In genomic region chr7:155715406-155715805, GRCh38 we compare ENCODE assay signal across 22 cellular contexts.
DNase-seq lines count a peak whose midpoint lies in the region; ATAC-seq, FAIRE-seq and TF ChIP-seq lines count a peak whose summit lies in the region.
"Had no signal": no experiment of that assay in that cellular context is flagged by ENCODE, and none has a peak within 500 bp of the region (broad histone marks: within the 10 kb centered on the region; RNA-seq: fewer than 3 reads in every experiment).

No MANE protein-coding gene starts in this region.

- ATAC-seq in pancreas (peak in 3 of 4 donors; percentile 10 to 63 (median 20)), HG03432 (IDR thresholded peaks at IDR 0.05; ENCODE audit: unreplicated experiment) (no peak)

- H4K20me1 ChIP-seq in DOHH2 (ENCODE audit: control insufficient read depth, insufficient read depth, low read depth, low read length) (0 out of 2 replicates have a peak, but pooled peaks cover 3% of the 10 kb centered on the region), OCI-LY1 (ENCODE audit: insufficient read depth, low read length) (no peaks in the 10 kb centered on the region), hepatocyte (ENCODE audit: insufficient read depth, poor library complexity, severe bottlenecking) (peaks cover 27% of the 10 kb centered on the region)

- no peaks in the 10 kb centered on the region for H3K9me3 Mint-ChIP-seq in activated naive CD4-positive, alpha-beta T cell treated with anti-CD3 and anti-CD28 coated beads, Interleukin-2, amount 10 ng/mL, durations not matched to agents 7 days and 5 days
- H3K9me3 Mint-ChIP-seq: CD4-positive, alpha-beta T cell had no signal

- peaks cover 20% of the 10 kb centered on the region for H3F3A ChIP-seq in DOHH2 (ENCODE audit: control insufficient read depth, insufficient read depth)
- no peaks in the 10 kb centered on the region for H3F3A ChIP-seq in OCI-LY1 (ENCODE audit: insufficient read depth, low read length)

- H3K27me3 Mint-ChIP-seq in activated naive CD4-positive, alpha-beta T cell treated with anti-CD3 and anti-CD28 coated beads, Interleukin-2, amount 10 ng/mL, durations not matched to agents 7 days and 5 days = no peaks in the 10 kb centered on the region
- H3K27me3 Mint-ChIP-seq: CD4-positive, alpha-beta T cell had no signal

- H3K9me3 ChIP-seq in DOHH2 (ENCODE audit: control insufficient read depth, insufficient read depth, low read length) = no peaks in the 10 kb centered on the region
- H3K9me3 ChIP-seq in OCI-LY1 (ENCODE audit: low read length) = no peaks in the 10 kb centered on the region
- H3K9me3 ChIP-seq in hepatocyte (ENCODE audit: low read depth) = no peaks in the 10 kb centered on the region
- no peaks in the 10 kb centered on the region for H3K9me3 ChIP-seq in pancreas
- H3K9me3 ChIP-seq: BLaER1, SK-N-SH had no signal

- H3K4me3 Mint-ChIP-seq in activated naive CD4-positive, alpha-beta T cell treated with anti-CD3 and anti-CD28 coated beads, Interleukin-2, amount 10 ng/mL, durations not matched to agents 7 days and 5 days = no peak overlapping the region
- H3K4me3 Mint-ChIP-seq: CD4-positive, alpha-beta T cell had no signal

- H3K27ac ChIP-seq in DOHH2 (ENCODE audit: low read depth, low read length) (peak overlapping the region; percentile 36), OCI-LY1 (ENCODE audit: low read depth, low read length, poor library complexity, severe bottlenecking) (peak overlapping the region; percentile 95), hepatocyte (peak overlapping the region; percentile 23), pancreas (peak overlapping the region in 3 of 4 donors; percentile 6 to 14 (median 9))
- H3K27ac ChIP-seq: BLaER1 had no signal

- H3K27me3 ChIP-seq in DOHH2 (ENCODE audit: control insufficient read depth, low read length) (no peaks in the 10 kb centered on the region), OCI-LY1 (ENCODE audit: insufficient read depth, low read length) (no peaks in the 10 kb centered on the region), hepatocyte (no peaks in the 10 kb centered on the region), pancreas (no peaks in the 10 kb centered on the region)
- H3K27me3 ChIP-seq: BLaER1 had no signal

- no peak overlapping the region for H3K4me3 ChIP-seq in DOHH2 (ENCODE audit: low read length)
- H3K4me3 ChIP-seq in OCI-LY1 (ENCODE audit: low read depth, low read length, poor library complexity, severe bottlenecking) = no peak overlapping the region
- H3K4me3 ChIP-seq in hepatocyte = no peak overlapping the region
- H3K4me3 ChIP-seq in pancreas = no peak overlapping the region
- H3K4me3 ChIP-seq: BLaER1 had no signal

- intact Hi-C loops in pancreas (cut with DNase I) = no loop called here

- no peak overlapping the region for H2AFZ ChIP-seq in OCI-LY1 (ENCODE audit: low read length)
- no peak overlapping the region for H2AFZ ChIP-seq in hepatocyte

- H3K9ac ChIP-seq in OCI-LY1 (ENCODE audit: low read length) = no peak overlapping the region
- H3K9ac ChIP-seq: BLaER1, SK-N-SH had no signal

- peaks cover 100% of the 10 kb centered on the region for H3K79me2 ChIP-seq in DOHH2 (ENCODE audit: control insufficient read depth, low read length)
- peaks cover 17% of the 10 kb centered on the region for H3K79me2 ChIP-seq in OCI-LY1 (ENCODE audit: insufficient read depth, low read length)
- peaks cover 65% of the 10 kb centered on the region for H3K79me2 ChIP-seq in hepatocyte

- no peak for FAIRE-seq in pancreas (lab: Jason Lieb, UNC)

- H3K4me2 ChIP-seq in DOHH2 (ENCODE audit: low read length) (no peak overlapping the region), OCI-LY1 (ENCODE audit: low read length) (peak overlapping the region; percentile 2; the same call in 1 of the 2 replicates), hepatocyte (no peak overlapping the region)
- H3K4me2 ChIP-seq: BLaER1, SK-N-SH had no signal

- peaks cover 53% of the 10 kb centered on the region for H3K36me3 Mint-ChIP-seq in activated naive CD4-positive, alpha-beta T cell treated with anti-CD3 and anti-CD28 coated beads, Interleukin-2, amount 10 ng/mL, durations not matched to agents 7 days and 5 days

- DNase-seq in hepatocyte (ENCODE audit: low spot score) = no peak
- no peak for DNase-seq in pancreas
- no peak for DNase-seq in GM20000 (ENCODE audit: low spot score)
- DNase-seq in activated naive CD4-positive, alpha-beta T cell treated with anti-CD3 and anti-CD28 coated beads, Interleukin-2, amount 10 ng/mL, durations not matched to agents 7 days and 5 days = no peak
- no peak for DNase-seq in activated gamma-delta T cell treated with Interleukin-2 at 50 U/mL for 16 hours
- DNase-seq: CD4-positive, alpha-beta T cell; COR-L47; DMS79; GOT3; KG1; NCI-H1092; NCI-H1436; NCI-H187 treated with DMSO at 0.1 percent for 48 hours; NCI-H2227 treated with DMSO at 0.1 percent for 48 hours; NCI-H510A; NCI-H748 treated with DMSO at 0.1 percent for 48 hours; SIG-M5; SK-N-SH had no signal

- H3K27ac Mint-ChIP-seq in activated naive CD4-positive, alpha-beta T cell treated with anti-CD3 and anti-CD28 coated beads, Interleukin-2, amount 10 ng/mL, durations not matched to agents 7 days and 5 days = no peak overlapping the region
- H3K27ac Mint-ChIP-seq: CD4-positive, alpha-beta T cell had no signal

- no peaks in the 10 kb centered on the region for H3K9me2 ChIP-seq in DOHH2 (replicated peaks; ENCODE audit: control insufficient read depth, low read length)
- no peaks in the 10 kb centered on the region for H3K9me2 ChIP-seq in OCI-LY1 (ENCODE audit: low read depth, low read length)
- H3K9me2 ChIP-seq in hepatocyte (replicated peaks; ENCODE audit: insufficient read depth) = no peaks in the 10 kb centered on the region
- H3K9me2 ChIP-seq: SK-N-SH had no signal

- TF ChIP-seq CTCF in DOHH2 (IDR thresholded peaks at IDR 0.05; ENCODE audit: low read depth, low read length, poor library complexity, severe bottlenecking) = no peak
- TF ChIP-seq CTCF in OCI-LY1 (IDR thresholded peaks at IDR 0.05; ENCODE audit: low read length) = no peak
- TF ChIP-seq CTCF in hepatocyte (IDR thresholded peaks at IDR 0.05; ENCODE audit: poor library complexity) = no peak
- TF ChIP-seq CTCF in pancreas (IDR thresholded peaks at IDR 0.05) = no peak
- no peak for TF ChIP-seq CTCF in GM20000 (IDR thresholded peaks at IDR 0.05; ENCODE audit: extremely low read depth, missing control alignments)

- H3K36me3 ChIP-seq in DOHH2 (ENCODE audit: control insufficient read depth, low read length) (peaks cover 98% of the 10 kb centered on the region), OCI-LY1 (ENCODE audit: insufficient read depth, low read length) (peaks cover 78% of the 10 kb centered on the region), hepatocyte (replicated peaks; ENCODE audit: insufficient read depth, low read depth) (no peaks in the 10 kb centered on the region), pancreas (peaks cover 0 to 17% (median 9%) of the 10 kb centered on the region in 3 donors)

- CTCF ChIA-PET in activated naive CD4-positive, alpha-beta T cell treated with anti-CD3 and anti-CD28 coated beads, Interleukin-2, amount 10 ng/mL, durations not matched to agents 7 days and 5 days (lab: Charles Lee) = interaction anchor here (1.0 kb wide), 1 partner anchor 13 kb away, joined by 5 read pairs; no protein-coding TSS in a partner anchor

- H3K4me1 Mint-ChIP-seq in activated naive CD4-positive, alpha-beta T cell treated with anti-CD3 and anti-CD28 coated beads, Interleukin-2, amount 10 ng/mL, durations not matched to agents 7 days and 5 days = peaks cover 8% of the 10 kb centered on the region

- WGBS in hepatocyte (ENCODE audit: low lambda C conversion rate, missing lambda C conversion rate) = 68% methylated on average over 4 of the region's 4 CpGs
- WGBS in pancreas, 2 donors = 20 to 23% methylated on average over 4 of the region's 4 CpGs

- peaks cover 84% of the 10 kb centered on the region for H3K4me1 ChIP-seq in DOHH2 (ENCODE audit: control insufficient read depth, low read length)
- peaks cover 80% of the 10 kb centered on the region for H3K4me1 ChIP-seq in OCI-LY1 (ENCODE audit: insufficient read depth, low read length, severe bottlenecking)
- peaks cover 9% of the 10 kb centered on the region for H3K4me1 ChIP-seq in hepatocyte (ENCODE audit: insufficient read depth)
- H3K4me1 ChIP-seq in pancreas = peaks cover 19 to 37% (median 21%) of the 10 kb centered on the region in 3 donors

Comparison
In these comparisons a context has a peak if more than half of its experiments do, and no peak if none do; other contexts are left out.
1. H3K27ac ChIP-seq: peak in every context shown above with its lines; median percentile 95 in OCI-LY1; 36 in DOHH2; 23 in hepatocyte; 9 in pancreas.